ENCODE assay signal across 11 cellular contexts in genomic region chr10:13685885-13686284, GRCh38.
DNase-seq lines count a peak whose midpoint lies in the region; ATAC-seq, FAIRE-seq and TF ChIP-seq lines count a peak whose summit lies in the region.
"Had no signal": no experiment of that assay in that cellular context is flagged by ENCODE, and none has a peak within 500 bp of the region (broad histone marks: within the 10 kb centered on the region; RNA-seq: fewer than 3 reads in every experiment).

No MANE protein-coding gene starts in this region.

- H3K27me3 Mint-ChIP-seq in H9 (ENCODE audit: low read depth) (no peaks in the 10 kb centered on the region), chondrocyte (ENCODE audit: low read depth) (no peaks in the 10 kb centered on the region)

- H4K5ac ChIP-seq in H9 (ENCODE audit: insufficient read length, low read depth, low read length), result no peak overlapping the region

- no peaks in the 10 kb centered on the region for H3K9me3 Mint-ChIP-seq in H9
- no peaks in the 10 kb centered on the region for H3K9me3 Mint-ChIP-seq in chondrocyte (ENCODE audit: low read depth)
- H3K9me3 Mint-ChIP-seq: immature natural killer cell had no signal

- H3K4me3 Mint-ChIP-seq in H9, result no peak overlapping the region
- no peak overlapping the region for H3K4me3 Mint-ChIP-seq in chondrocyte (ENCODE audit: unreplicated experiment)
- H3K4me3 Mint-ChIP-seq: immature natural killer cell had no signal

- H2AK5ac ChIP-seq in H9 (ENCODE audit: insufficient read length, low read length), result no peak overlapping the region

- H3K23me2 ChIP-seq in H9 (ENCODE audit: insufficient read length, low read depth, low read length, poor library complexity, severe bottlenecking), result no peaks in the 10 kb centered on the region

- TF ChIP-seq CTCF in H9 (conservative IDR thresholded peaks at IDR 0.05), result no peak
- TF ChIP-seq CTCF in chondrocyte (IDR thresholded peaks at IDR 0.05), result no peak
- TF ChIP-seq CTCF in keratinocyte (optimal IDR thresholded peaks at IDR 0.05 in 1 of 3, IDR thresholded peaks at IDR 0.05 in 1 of 3, conservative IDR thresholded peaks at IDR 0.05 in 1 of 3; ENCODE audit: extremely low read depth in 1 of 3, insufficient read depth in 2 of 3, low read length in 3 of 3), result no peak
- TF ChIP-seq CTCF in foreskin fibroblast (IDR thresholded peaks at IDR 0.05; ENCODE audit: low read depth, low read length), result no peak

- H3K9me1 ChIP-seq in keratinocyte (ENCODE audit: control insufficient read depth, extremely low read depth, insufficient read depth, low read length), result no peaks in the 10 kb centered on the region

- no peak overlapping the region for H3K18ac ChIP-seq in H9 (ENCODE audit: insufficient read length, low read depth, low read length)

- DNase-seq in H9 (no peak), chondrocyte (ENCODE audit: low spot score) (no peak), keratinocyte (ENCODE audit: low read depth, low spot score) (no peak), foreskin fibroblast (no peak), midbrain (lab: John Stamatoyannopoulos, UW) (no peak)
- DNase-seq: activated CD4-positive, alpha-beta T cell treated with anti-CD3 and anti-CD28 coated beads for 48 hours; immature natural killer cell; stimulated activated CD4-positive, alpha-beta T cell treated with anti-CD3 and anti-CD28 coated beads, Interleukin-12 subunit alpha, Interleukin-12 subunit beta, amount 100 ng/mL, for 4 hours had no signal

- H2BK20ac ChIP-seq in H9 (ENCODE audit: low read depth, low read length, poor library complexity, severe bottlenecking), result no peak overlapping the region

- H3K4me1 ChIP-seq in H9 (ENCODE audit: insufficient read depth, low read length) (no peaks in the 10 kb centered on the region; the same call in 1 of the 2 replicates), keratinocyte (ENCODE audit: control insufficient read depth, extremely low read depth, insufficient read depth, low read length) (peaks cover 28% of the 10 kb centered on the region)

- no peak overlapping the region for H3K9ac ChIP-seq in H9 (ENCODE audit: extremely low read depth, insufficient read length, low read length)
- H3K9ac ChIP-seq in keratinocyte (ENCODE audit: control insufficient read depth, extremely low read depth, insufficient read depth, low read length), result no peak overlapping the region

- H3K27me3 ChIP-seq in H9 (ENCODE audit: insufficient read depth, low read length) (no peaks in the 10 kb centered on the region), keratinocyte (ENCODE audit: control insufficient read depth, extremely low read depth, insufficient read depth, low read length) (no peaks in the 10 kb centered on the region)

- H3K56ac ChIP-seq in H9 (ENCODE audit: insufficient read length, low read depth, low read length), result no peak overlapping the region

- H3K4ac ChIP-seq in H9 (ENCODE audit: low read depth, low read length), result no peak overlapping the region

- H2BK15ac ChIP-seq in H9 (ENCODE audit: low read depth, low read length), result no peak overlapping the region

- no peak overlapping the region for H3T11ph ChIP-seq in H9 (ENCODE audit: low read length)

- H4K8ac ChIP-seq in H9 (replicated peaks; ENCODE audit: insufficient read length, low read depth, low read length), result no peak overlapping the region

- no peak overlapping the region for H3K4me2 ChIP-seq in H9 (ENCODE audit: insufficient read depth, insufficient read length, low read length)
- peak overlapping the region; percentile 37 for H3K4me2 ChIP-seq in keratinocyte (ENCODE audit: control insufficient read depth, extremely low read depth, insufficient read depth, low read depth, low read length)

- H2BK120ac ChIP-seq in H9 (ENCODE audit: low read depth, low read length, poor library complexity, severe bottlenecking), result no peak overlapping the region

- H3K4me3 ChIP-seq in keratinocyte (ENCODE audit: control insufficient read depth in 2 of 3, extremely low read depth in 1 of 3, insufficient read depth in 2 of 3, low read depth in 1 of 3, low read length in 3 of 3) (no peak overlapping the region), skin epidermis (no peak overlapping the region), foreskin fibroblast (ENCODE audit: low read depth in 1 of 2, low read length in 2 of 2) (no peak overlapping the region)

- no peaks in the 10 kb centered on the region for H3K9me3 ChIP-seq in H9 (ENCODE audit: control insufficient read depth, low read depth, low read length)
- no peaks in the 10 kb centered on the region for H3K9me3 ChIP-seq in keratinocyte (ENCODE audit: control insufficient read depth, low read depth, low read length)

- H2BK12ac ChIP-seq in H9 (ENCODE audit: insufficient read length, low read depth, low read length), result no peak overlapping the region

- dilution Hi-C loops in keratinocyte (cut with MboI; ENCODE audit: extremely low pct_ligation_motif_present, low sequenced_read_pairs), result no loop called here

- H3K27ac ChIP-seq in H9 (ENCODE audit: insufficient read length, low read depth, low read length) (no peak overlapping the region), keratinocyte (ENCODE audit: control insufficient read depth, insufficient read depth, low read length) (peak overlapping the region; percentile 0), skin epidermis (peak overlapping the region in 14 of 21 experiments; percentile 4 to 76 (median 53))

- H2BK5ac ChIP-seq in H9 (ENCODE audit: insufficient read length, low read length), result no peak overlapping the region

- WGBS in H9 (ENCODE audit: extremely low coverage, insufficient read length, low lambda C conversion rate), result no CpG with 5 or more reads among the region's 5 CpGs

- H4K91ac ChIP-seq in H9 (ENCODE audit: insufficient read length, low read depth, low read length), result no peak overlapping the region

- H3K79me2 ChIP-seq in H9 (ENCODE audit: insufficient read depth, low read length) (no peaks in the 10 kb centered on the region), keratinocyte (ENCODE audit: control insufficient read depth, insufficient read depth, low read length) (no peaks in the 10 kb centered on the region)

- ATAC-seq in GM21447 (IDR thresholded peaks at IDR 0.05; ENCODE audit: unreplicated experiment), result no peak
- no peak for ATAC-seq in GM19328 (IDR thresholded peaks at IDR 0.05; ENCODE audit: unreplicated experiment)

- H2AFZ ChIP-seq in H9 (ENCODE audit: low read length) (no peak overlapping the region), keratinocyte (ENCODE audit: control insufficient read depth, low read length) (no peak overlapping the region)

- H3K36me3 ChIP-seq in keratinocyte (ENCODE audit: control insufficient read depth in 2 of 2, extremely low read depth in 1 of 2, insufficient read depth in 2 of 2, low read length in 2 of 2), result peaks cover 2 to 8% of the 10 kb centered on the region in 2 experiments

- H4K20me1 ChIP-seq in H9 (ENCODE audit: control insufficient read depth, insufficient read depth, insufficient read length) (no peaks in the 10 kb centered on the region), keratinocyte (ENCODE audit: control insufficient read depth, extremely low read depth, insufficient read depth, low read length) (no peaks in the 10 kb centered on the region)

- H3K27ac Mint-ChIP-seq in H9, result peak overlapping the region in 2 of 3 experiments; percentile 68 to 94; a peak in 3 of 7 replicates
- peak overlapping the region; percentile 97 for H3K27ac Mint-ChIP-seq in chondrocyte (ENCODE audit: unreplicated experiment)
- H3K27ac Mint-ChIP-seq: immature natural killer cell had no signal

- no peak overlapping the region for H3K14ac ChIP-seq in H9 (ENCODE audit: insufficient read depth, low read length)

- no peaks in the 10 kb centered on the region for H3K79me1 ChIP-seq in H9 (ENCODE audit: insufficient read depth, low read depth, low read length, poor library complexity, severe bottlenecking)

- H3K4me1 Mint-ChIP-seq in H9 (peaks cover 18% of the 10 kb centered on the region in 2 experiments), chondrocyte (ENCODE audit: low read depth) (peaks cover 45% of the 10 kb centered on the region)
- H3K4me1 Mint-ChIP-seq: immature natural killer cell had no signal

- peak; percentile 55 for FAIRE-seq in keratinocyte (lab: Jason Lieb, UNC)

- no peak overlapping the region for H3K23ac ChIP-seq in H9 (ENCODE audit: insufficient read length, low read depth, low read length)

- H3K36me3 Mint-ChIP-seq in H9 (ENCODE audit: insufficient read depth in 1 of 3, low read depth in 3 of 3) (peaks cover 8 to 17% (median 10%) of the 10 kb centered on the region in 3 experiments; a peak in 6 of 7 replicates), chondrocyte (ENCODE audit: low read depth) (peaks cover 30% of the 10 kb centered on the region)
- H3K36me3 Mint-ChIP-seq: immature natural killer cell had no signal
